In the genomic region with DNA sequence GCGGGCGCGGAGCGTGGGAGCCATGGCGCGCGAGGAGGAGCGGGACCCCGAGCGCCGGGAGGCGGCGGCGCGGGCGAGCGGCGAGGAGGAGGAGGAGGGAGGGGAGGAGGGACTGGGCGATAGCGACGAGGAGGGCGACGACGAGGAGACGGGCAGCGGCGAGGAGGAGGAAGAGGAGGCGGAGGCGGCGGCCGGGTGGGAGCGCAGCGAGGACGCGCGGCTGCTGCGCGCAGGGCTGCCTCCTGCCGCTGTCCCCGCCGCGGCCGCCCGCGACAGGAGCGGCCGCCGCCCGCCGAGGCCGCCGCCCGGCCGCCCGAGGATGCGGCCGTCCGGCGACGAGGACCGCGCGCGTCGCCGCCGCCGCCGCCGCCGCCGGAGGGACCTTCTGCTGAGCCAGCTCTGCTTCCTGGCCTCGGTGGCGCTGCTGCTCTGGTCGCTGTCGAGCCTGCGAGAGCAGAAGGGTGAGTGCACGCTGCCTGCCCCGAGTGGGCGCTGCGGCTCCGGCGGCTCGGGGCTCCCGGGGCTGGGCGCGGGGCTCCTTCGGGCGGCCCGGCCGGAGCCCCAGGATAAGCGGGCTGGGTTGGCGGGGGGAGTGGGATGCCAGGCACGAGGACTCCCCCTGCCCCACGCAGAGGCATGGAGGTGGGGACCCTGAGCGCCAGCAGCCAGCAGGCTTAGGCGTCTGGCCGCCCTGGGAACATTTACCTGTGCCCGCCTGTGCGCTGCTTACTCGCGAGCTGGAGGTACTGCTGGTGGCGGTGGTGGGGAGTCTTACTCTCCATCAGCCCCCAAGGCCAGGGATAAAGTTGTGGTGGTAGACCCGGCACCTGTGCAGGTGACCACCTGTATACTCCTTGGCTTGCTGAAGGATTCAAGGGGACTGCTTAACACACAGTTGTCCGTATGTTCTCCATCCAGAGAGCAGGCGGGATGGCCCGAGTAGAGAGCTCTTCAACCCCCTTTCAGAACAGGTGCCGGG, we compare ENCODE assay signal across 8 cellular contexts. TPM values are rescaled to one million over a fixed set of nuclear protein-coding genes. Genes with fewer than 3 reads are reported as not detected.
DNase-seq lines count a peak whose midpoint lies in the region; ATAC-seq, FAIRE-seq and TF ChIP-seq lines count a peak whose summit lies in the region.

SLC24A3 (plus strand) TSS at position 119 of the 979 bp plus-strand sequence.

- TF ChIP-seq CTCF in AG09319 (IDR thresholded peaks at IDR 0.05; ENCODE audit: low read depth, low read length): peak; percentile 44
- peak in 10 of 12 donors; percentile 18 to 67 (median 30) for TF ChIP-seq CTCF in heart left ventricle (IDR thresholded peaks at IDR 0.05)
- peak; percentile 38 for TF ChIP-seq CTCF in osteocyte (IDR thresholded peaks at IDR 0.05)

- FAIRE-seq in GM12892 (lab: Jason Lieb, UNC): no peak

- H3K4me1 Mint-ChIP-seq in activated naive CD8-positive, alpha-beta T cell treated with anti-CD3 and anti-CD28 coated beads, Interleukin-2, amount 50 U/mL, for 24 hours: no peaks in the 10 kb centered on the region
- no peaks in the 10 kb centered on the region for H3K4me1 Mint-ChIP-seq in osteocyte (ENCODE audit: unreplicated experiment)

- 2 to 9% (median 4%) methylated on average over 28 to 108 of the region's 108 CpGs for WGBS in heart left ventricle, 4 donors

- H3K4me3 Mint-ChIP-seq in activated naive CD8-positive, alpha-beta T cell treated with anti-CD3 and anti-CD28 coated beads, Interleukin-2, amount 50 U/mL, for 24 hours: no peak within 1 kb of the TSS
- H3K4me3 Mint-ChIP-seq in osteocyte (ENCODE audit: unreplicated experiment): peak within 1 kb of the TSS; percentile 54

- DNase-seq in AG09319 (ENCODE audit: extremely low read depth, low read depth) (peak; percentile 12), GM12892 (ENCODE audit: insufficient read length) (peak; percentile 52), MV-4-11 (lab: John Stamatoyannopoulos, UW) (peak; percentile 58), heart left ventricle (peak; percentile 63 to 84 (median 74)), osteocyte (ENCODE audit: extremely low spot score, unreplicated experiment) (no peak)
- peak; percentile 18 for DNase-seq in activated naive CD8-positive, alpha-beta T cell treated with anti-CD3 and anti-CD28 coated beads, Interleukin-2, amount 50 U/mL, for 24 hours
- no peak for DNase-seq in activated effector memory CD4-positive, alpha-beta T cell treated with Interleukin-2 at 50 U/mL for 16 hours

- H3K4me1 ChIP-seq in heart left ventricle: peaks cover 0 to 19% (median 7%) of the 10 kb centered on the region in 12 donors

- TF ChIP-seq POLR2A in GM12892 (IDR thresholded peaks at IDR 0.05; ENCODE audit: low read depth, low read length) (no peak), heart left ventricle (IDR thresholded peaks at IDR 0.05) (no peak)

- H3K4me3 ChIP-seq in heart left ventricle: peak within 1 kb of the TSS; percentile 17 to 60 (median 52)

- no peaks in the 10 kb centered on the region for H3K36me3 ChIP-seq in heart left ventricle

- no peak within 1 kb of the TSS for H3K27ac Mint-ChIP-seq in activated naive CD8-positive, alpha-beta T cell treated with anti-CD3 and anti-CD28 coated beads, Interleukin-2, amount 50 U/mL, for 24 hours
- no peak within 1 kb of the TSS for H3K27ac Mint-ChIP-seq in osteocyte (ENCODE audit: unreplicated experiment)

- ATAC-seq in activated naive CD8-positive, alpha-beta T cell treated with anti-CD3 and anti-CD28 coated beads, Interleukin-2, amount 50 U/mL, for 24 hours: peak; percentile 70
- ATAC-seq in heart left ventricle (peak; percentile 45 to 90 (median 82)), HG02973 (IDR thresholded peaks at IDR 0.05; ENCODE audit: unreplicated experiment) (no peak)

- no peaks in the 10 kb centered on the region for H3K36me3 Mint-ChIP-seq in activated naive CD8-positive, alpha-beta T cell treated with anti-CD3 and anti-CD28 coated beads, Interleukin-2, amount 50 U/mL, for 24 hours (ENCODE audit: low read depth)
- no peaks in the 10 kb centered on the region for H3K36me3 Mint-ChIP-seq in osteocyte (ENCODE audit: unreplicated experiment)

- no peaks in the 10 kb centered on the region for H3K9me3 ChIP-seq in heart left ventricle

- peak within 1 kb of the TSS in 1 of 12 donors; percentile 77 for H3K27ac ChIP-seq in heart left ventricle

- peaks cover 39% of the 10 kb centered on the region for H3K27me3 Mint-ChIP-seq in activated naive CD8-positive, alpha-beta T cell treated with anti-CD3 and anti-CD28 coated beads, Interleukin-2, amount 50 U/mL, for 24 hours
- H3K27me3 Mint-ChIP-seq in osteocyte (ENCODE audit: unreplicated experiment): peaks cover 46% of the 10 kb centered on the region

- H3K27me3 ChIP-seq in heart left ventricle: peaks cover 0 to 46% (median 13%) of the 10 kb centered on the region in 9 donors

- intact Hi-C loops in heart left ventricle (cut with DNase I): no loop called here

- H3K9me3 Mint-ChIP-seq in activated naive CD8-positive, alpha-beta T cell treated with anti-CD3 and anti-CD28 coated beads, Interleukin-2, amount 50 U/mL, for 24 hours: no peaks in the 10 kb centered on the region
- H3K9me3 Mint-ChIP-seq in osteocyte (ENCODE audit: unreplicated experiment): no peaks in the 10 kb centered on the region

RNA-seq across cellular contexts. Expression of gene SLC24A3, which starts in this region (rescaled TPM):
- not detected for polyA plus RNA-seq in GM12892 (2012; ENCODE audit: missing spikeins)
- total RNA-seq in heart left ventricle: 1 to 10 TPM in 3 of 9 donors, under 1 TPM in 6; 0.26 to 3.9 (median 0.77) TPM
- under 1 TPM; 0.34 to 0.86 TPM for polyA plus RNA-seq in heart left ventricle
- total RNA-seq in osteocyte: 0.11 TPM in 1 of 2 replicates, not detected in the other

Comparison
In these comparisons a context has a peak if more than half of its experiments do, and no peak if none do; other contexts are left out.
1. DNase-seq: peak in AG09319 (single experiment), GM12892 (single experiment), MV-4-11 (single experiment), activated naive CD8-positive, alpha-beta T cell treated with anti-CD3 and anti-CD28 coated beads, Interleukin-2, amount 50 U/mL, for 24 hours (single experiment) and heart left ventricle (5 of 5); none in osteocyte (single experiment) and activated effector memory CD4-positive, alpha-beta T cell treated with Interleukin-2 at 50 U/mL for 16 hours (single experiment).
2. Peak in every context shown above with its lines, with median percentiles within 50 percentile points of each other: CTCF ChIP-seq.